ENCODE assay signal across 24 cellular contexts in the genomic region with DNA sequence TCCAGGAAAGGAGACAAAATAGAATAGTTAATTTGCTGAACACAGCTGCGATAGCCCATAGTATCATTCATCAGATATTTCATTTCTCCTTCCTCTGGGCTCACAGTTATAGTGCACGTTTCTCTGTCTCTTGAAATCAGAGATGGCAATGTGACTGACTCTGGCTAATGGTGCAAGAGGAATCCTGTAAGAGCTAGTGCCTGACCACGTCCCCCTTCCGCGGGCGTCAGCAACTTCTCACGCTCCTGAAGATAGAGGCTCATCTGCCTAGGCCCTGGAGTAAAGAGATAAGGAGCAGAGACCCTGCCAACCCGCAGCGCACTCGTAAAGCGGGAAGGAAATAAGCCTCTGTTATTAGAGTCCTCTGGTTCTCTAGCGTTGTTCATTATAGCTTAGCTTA.
DNase-seq lines count a peak whose midpoint lies in the region; ATAC-seq, FAIRE-seq and TF ChIP-seq lines count a peak whose summit lies in the region.
"Had no signal": no experiment of that assay in that cellular context is flagged by ENCODE, and none has a peak within 500 bp of the region (broad histone marks: within the 10 kb centered on the region; RNA-seq: fewer than 3 reads in every experiment).

No MANE protein-coding gene starts in this region.

- H3K4me1 ChIP-seq in GM23338 (ENCODE audit: insufficient read depth): no peaks in the 10 kb centered on the region
- no peaks in the 10 kb centered on the region; a peak in 1 of 5 replicates for H3K4me1 ChIP-seq in K562 (replicated peaks in 1 of 2; ENCODE audit: control insufficient read depth in 2 of 2, insufficient read depth in 2 of 2, low read length in 2 of 2)
- H3K4me1 ChIP-seq: A549; BLaER1 treated with 17β-estradiol and CSF1 and Interleukin-3, amounts not matched to agents 10 nM and 100 nM had no signal

- H3K9ac ChIP-seq in K562 (ENCODE audit: insufficient read depth in 1 of 2, low read depth in 2 of 2, low read length in 2 of 2): no peak overlapping the region
- H3K9ac ChIP-seq: BLaER1 treated with 17β-estradiol and CSF1 and Interleukin-3, amounts not matched to agents 10 nM and 100 nM had no signal

- POLR2A ChIA-PET in K562 (lab: Yijun Ruan, JAX): interaction anchor here (0.7 kb wide), 1 partner anchor 10 kb away, joined by 3 read pairs; no protein-coding TSS in a partner anchor

- H3K27ac ChIP-seq in GM23338 (ENCODE audit: low read depth) (no peak overlapping the region), K562 (ENCODE audit: extremely low read depth, low read depth, low read length) (no peak overlapping the region)
- H3K27ac ChIP-seq: A549; BLaER1 treated with 17β-estradiol and CSF1 and Interleukin-3, amounts not matched to agents 10 nM and 100 nM; PC-9 had no signal

- no peaks in the 10 kb centered on the region for H3K27me3 Mint-ChIP-seq in GM23338 (ENCODE audit: insufficient read depth, low read depth, poor library complexity)

- peaks cover 3% of the 10 kb centered on the region; the same call in 2 of the 3 replicates for H3K4me1 Mint-ChIP-seq in GM23338

- no peak overlapping the region for H3K27ac Mint-ChIP-seq in GM23338
- H3K27ac Mint-ChIP-seq: CD4-positive, alpha-beta T cell had no signal

- H3K9me2 ChIP-seq in GM23338 (ENCODE audit: insufficient read depth): no peaks in the 10 kb centered on the region; the same call in 1 of the 2 replicates

- H3K9me1 ChIP-seq in K562 (ENCODE audit: control insufficient read depth, insufficient read depth, low read length): no peaks in the 10 kb centered on the region

- H3K79me2 ChIP-seq in GM23338 (replicated peaks; ENCODE audit: insufficient read depth) (no peaks in the 10 kb centered on the region), K562 (ENCODE audit: control insufficient read depth, insufficient read depth, low read length) (no peaks in the 10 kb centered on the region)

- intact Hi-C loops in K562 (cut with micrococcal nuclease): no loop called here

- BruUV-seq in K562 (replicated peaks; lab: Mats Ljungman, UMichigan): no TSS peak

- CTCF ChIA-PET in K562 (lab: Yijun Ruan, JAX; ENCODE audit: low intra/inter-chr PET ratio): no interaction called here

- H3K9me3 Mint-ChIP-seq in GM23338: no peaks in the 10 kb centered on the region
- H3K9me3 Mint-ChIP-seq: CD4-positive, alpha-beta T cell had no signal

- no peaks in the 10 kb centered on the region for H3K27me3 ChIP-seq in GM23338 (ENCODE audit: insufficient read depth)
- H3K27me3 ChIP-seq in K562 (ENCODE audit: control insufficient read depth in 2 of 2, insufficient read depth in 2 of 2, low read length in 2 of 2): no peaks in the 10 kb centered on the region
- H3K27me3 ChIP-seq: BLaER1 treated with 17β-estradiol and CSF1 and Interleukin-3, amounts not matched to agents 10 nM and 100 nM had no signal

- TF ChIP-seq POLR2A in K562 (conservative IDR thresholded peaks at IDR 0.05): no peak

- H3K4me3 ChIP-seq in GM23338: no peak overlapping the region
- H3K4me3 ChIP-seq in K562: no peak overlapping the region
- H3K4me3 ChIP-seq: A549; BLaER1 treated with 17β-estradiol and CSF1 and Interleukin-3, amounts not matched to agents 10 nM and 100 nM; PC-9 had no signal

- in situ Hi-C loops in K562 (cut with MboI): no loop called here

- no peaks in the 10 kb centered on the region for H3K9me3 ChIP-seq in K562 (replicated peaks; ENCODE audit: control insufficient read depth, insufficient read depth, low read depth, low read length)
- H3K9me3 ChIP-seq: A549; BLaER1 treated with 17β-estradiol and CSF1 and Interleukin-3, amounts not matched to agents 10 nM and 100 nM had no signal

- WGBS in K562 (ENCODE audit: insufficient coverage, low coverage, missing lambda C conversion rate): 0% methylated on average over 12 of the region's 12 CpGs

- H4K20me1 ChIP-seq in GM23338 (replicated peaks; ENCODE audit: insufficient read depth) (no peaks in the 10 kb centered on the region), K562 (replicated peaks; ENCODE audit: control insufficient read depth, insufficient read depth, low read length) (no peaks in the 10 kb centered on the region)
- H4K20me1 ChIP-seq: BLaER1 treated with 17β-estradiol and CSF1 and Interleukin-3, amounts not matched to agents 10 nM and 100 nM had no signal

- DNase-seq in CMK (ENCODE audit: low read depth): peak; percentile 61
- no peak for DNase-seq in GM23338 (ENCODE audit: low spot score)
- peak in 3 of 4 experiments; percentile 9 to 61 (median 53) for DNase-seq in K562 (ENCODE audit: extremely low read depth in 1 of 4, low spot score in 3 of 4)
- DNase-seq in islet precursor cell: peak; percentile 56
- DNase-seq in NCI-H2171 treated with DMSO at 0.1 percent for 48 hours (lab: John Stamatoyannopoulos, UW): no peak
- DNase-seq in activated CD4-positive, alpha-beta T cell treated with anti-CD3 and anti-CD28 coated beads, Interleukin-2, amount 50 U/mL, for 1 hour: no peak
- DNase-seq: AML-193; CD4-positive, alpha-beta T cell; COR-L47; DMS53; Karpas-422; NCI-H1092; NCI-H1436; NCI-H187 treated with DMSO at 0.1 percent for 48 hours; NCI-H524; NCI-H748 treated with DMSO at 0.1 percent for 48 hours; NK-92 treated with Interleukin-12 subunit alpha and Interleukin-12 subunit beta, amount 100 ng/mL, for 24 hours; PC-9; SHP77 had no signal

- no peak for TF ChIP-seq RAD21 in K562 (CRISPR knock-in tag; conservative IDR thresholded peaks at IDR 0.05 in 1 of 2, IDR thresholded peaks at IDR 0.05 in 1 of 2)

- H3K36me3 Mint-ChIP-seq in GM23338 (ENCODE audit: low read depth): no peaks in the 10 kb centered on the region; the same call in 2 of the 3 replicates

- H3K36me3 ChIP-seq in GM23338 (ENCODE audit: insufficient read depth): no peaks in the 10 kb centered on the region
- H3K36me3 ChIP-seq in K562 (ENCODE audit: control insufficient read depth, insufficient read depth, low read length): no peaks in the 10 kb centered on the region
- H3K36me3 ChIP-seq: BLaER1 treated with 17β-estradiol and CSF1 and Interleukin-3, amounts not matched to agents 10 nM and 100 nM had no signal

- ATAC-seq in GM23338 (peak; percentile 41; the same call in 2 of the 3 replicates), K562 (peak; percentile 79), HG03520 (IDR thresholded peaks at IDR 0.05; ENCODE audit: unreplicated experiment) (no peak)
- ATAC-seq: A549 had no signal

- TF ChIP-seq CTCF in GM23338 (conservative IDR thresholded peaks at IDR 0.05; ENCODE audit: low read depth in 2 of 2) (no peak), K562 (IDR thresholded peaks at IDR 0.05 in 2 of 3, conservative IDR thresholded peaks at IDR 0.05 in 1 of 3; ENCODE audit: insufficient read depth in 2 of 3, low read depth in 1 of 3, low read length in 3 of 3) (no peak)

- H3F3A ChIP-seq in GM23338 (replicated peaks; ENCODE audit: low read depth): no peaks in the 10 kb centered on the region

- H3K4me3 Mint-ChIP-seq in GM23338: no peak overlapping the region
- H3K4me3 Mint-ChIP-seq: CD4-positive, alpha-beta T cell had no signal

- no peak for TF ChIP-seq EP300 in K562 (IDR thresholded peaks at IDR 0.05; ENCODE audit: low read length)

- peak; percentile 88 for FAIRE-seq in K562 (lab: Jason Lieb, UNC)
- FAIRE-seq: G401.6, H54 had no signal

- no peak overlapping the region for H3K4me2 ChIP-seq in GM23338
- H3K4me2 ChIP-seq in K562 (ENCODE audit: insufficient read depth, low read length): no peak overlapping the region
- H3K4me2 ChIP-seq: A549; BLaER1 treated with 17β-estradiol and CSF1 and Interleukin-3, amounts not matched to agents 10 nM and 100 nM; PC-9 had no signal

- H2AFZ ChIP-seq in GM23338 (peak overlapping the region; percentile 87; the same call in 1 of the 2 replicates), K562 (ENCODE audit: low read depth, low read length) (no peak overlapping the region)
- H2AFZ ChIP-seq: PC-9 had no signal

TF ChIP-seq in GM23338, 12 proteins besides CTCF, POLR2A, EP300 and RAD21 (continues in another document):
- no peak for TF ChIP-seq STAT1 (IDR thresholded peaks at IDR 0.05; ENCODE audit: unreplicated experiment)

TF ChIP-seq in K562, 482 proteins besides CTCF, POLR2A, EP300 and RAD21 (continues in another document):
- TF ChIP-seq BHLHE40 (IDR thresholded peaks at IDR 0.05; ENCODE audit: low read length) (peak; percentile 19; the same call in 1 of the 2 replicates), RBM17 (IDR thresholded peaks at IDR 0.05; ENCODE audit: borderline replicate concordance, low read depth, low read length) (no peak), NCOR1 (IDR thresholded peaks at IDR 0.05) (peak; percentile 14; the same call in 1 of the 2 replicates), CBFA2T2 (conservative IDR thresholded peaks at IDR 0.05) (0 out of 2 replicates have a peak, but pooled peaks have one; percentile 11), GATA2 (CRISPR knock-in tag; IDR thresholded peaks at IDR 0.05) (no peak), BMI1 (IDR thresholded peaks at IDR 0.05; ENCODE audit: low read length) (no peak), TCF3 (CRISPR knock-in tag; IDR thresholded peaks at IDR 0.05) (0 out of 2 replicates have a peak, but pooled peaks have one; percentile 23), CBFA2T3 (IDR thresholded peaks at IDR 0.05) (peak; percentile 60), TAL1 (IDR thresholded peaks at IDR 0.05) (peak; percentile 27; the same call in 1 of the 2 replicates), MECOM (CRISPR knock-in tag; IDR thresholded peaks at IDR 0.05) (peak; percentile 87), GABPA (tag; conservative IDR thresholded peaks at IDR 0.05; ENCODE audit: low read depth) (no peak), BRD9 (IDR thresholded peaks at IDR 0.05; ENCODE audit: low read depth, partially characterized antibody) (no peak)

Comparison
In these comparisons a context has a peak if more than half of its experiments do, and no peak if none do; other contexts are left out.
1. DNase-seq: peak in CMK (single experiment), K562 (3 of 4) and islet precursor cell (single experiment); none in GM23338 (single experiment), NCI-H2171 treated with DMSO at 0.1 percent for 48 hours (single experiment) and activated CD4-positive, alpha-beta T cell treated with anti-CD3 and anti-CD28 coated beads, Interleukin-2, amount 50 U/mL, for 1 hour (single experiment).